In genomic region chr1:24505816-24506215, GRCh38 we compare ENCODE assay signal across 14 cellular contexts. TPM values are rescaled to one million over a fixed set of nuclear protein-coding genes. Genes with fewer than 3 reads are reported as not detected.
DNase-seq lines count a peak whose midpoint lies in the region; ATAC-seq and TF ChIP-seq lines count a peak whose summit lies in the region.
"Had no signal": no experiment of that assay in that cellular context is flagged by ENCODE, and none has a peak within 500 bp of the region (broad histone marks: within the 10 kb centered on the region; RNA-seq: fewer than 3 reads in every experiment).

No MANE protein-coding gene starts in this region.

- peaks cover 36% of the 10 kb centered on the region for H3K36me3 Mint-ChIP-seq in stimulated activated naive CD8-positive, alpha-beta T cell treated with anti-CD3 and anti-CD28 coated beads, Interleukin-15, Interleukin-2, amounts not matched to agents 100 ng/mL and 50 ng/mL, for 24 hours (ENCODE audit: low read depth)
- H3K36me3 Mint-ChIP-seq in activated CD4-positive, alpha-beta memory T cell treated with anti-CD3 and anti-CD28 coated beads, Interleukin-2, amount 10 ng/mL, durations not matched to agents 7 days and 5 days (ENCODE audit: low read depth), result peaks cover 54% of the 10 kb centered on the region
- H3K36me3 Mint-ChIP-seq in type B pancreatic cell, result no peaks in the 10 kb centered on the region

- DNase-seq in stimulated activated naive CD8-positive, alpha-beta T cell treated with anti-CD3 and anti-CD28 coated beads, Interleukin-15, Interleukin-2, amounts not matched to agents 100 U/mL and 50 U/mL, for 24 hours, result no peak
- no peak for DNase-seq in activated CD4-positive, alpha-beta memory T cell treated with anti-CD3 and anti-CD28 coated beads, Interleukin-2, amount 10 ng/mL, durations not matched to agents 7 days and 5 days
- DNase-seq in globus pallidus (ENCODE audit: low spot score) (peak; percentile 59), ureter (ENCODE audit: low spot score) (peak; percentile 3), GF-D8 (lab: John Stamatoyannopoulos, UW) (no peak), type B pancreatic cell (ENCODE audit: extremely low spot score, unreplicated experiment) (no peak)
- DNase-seq: foreskin melanocyte; NCI-H2081 treated with DMSO at 0.1 percent for 48 hours; stimulated activated CD4-positive, alpha-beta T cell treated with anti-CD3 and anti-CD28 coated beads, Interleukin-4, amount 100 ng/mL, for 1 hour had no signal

- CTCF ChIA-PET in activated CD4-positive, alpha-beta memory T cell treated with anti-CD3 and anti-CD28 coated beads, Interleukin-2, amount 10 ng/mL, durations not matched to agents 7 days and 5 days (lab: Charles Lee), result interaction anchor here (1.6 to 6.6 kb wide), 5 partner anchors 19 to 90 kb away, joined by 3 to 89 read pairs (median 9); partner anchors contain the start of genes NIPAL3 and STPG1

- no peak for ATAC-seq in stimulated activated naive CD8-positive, alpha-beta T cell treated with anti-CD3 and anti-CD28 coated beads, Interleukin-15, Interleukin-2, amounts not matched to agents 100 U/mL and 50 U/mL, for 24 hours
- no peak for ATAC-seq in GM19467 (IDR thresholded peaks at IDR 0.05; ENCODE audit: unreplicated experiment)
- ATAC-seq: sciatic nerve had no signal

- POLR2A ChIA-PET in activated CD4-positive, alpha-beta memory T cell treated with anti-CD3 and anti-CD28 coated beads, Interleukin-2, amount 10 ng/mL, durations not matched to agents 7 days and 5 days (lab: Charles Lee), result interaction anchor here (0.7 to 10.4 kb wide), 11 partner anchors 10 to 977 kb away, joined by 3 to 232 read pairs (median 8); partner anchors contain the start of gene NIPAL3

- TF ChIP-seq CTCF in type B pancreatic cell (conservative IDR thresholded peaks at IDR 0.05), result no peak

- H3K4me1 Mint-ChIP-seq in stimulated activated naive CD8-positive, alpha-beta T cell treated with anti-CD3 and anti-CD28 coated beads, Interleukin-15, Interleukin-2, amounts not matched to agents 100 ng/mL and 50 ng/mL, for 24 hours (ENCODE audit: low read depth), result peaks cover 85% of the 10 kb centered on the region
- H3K4me1 Mint-ChIP-seq in activated CD4-positive, alpha-beta memory T cell treated with anti-CD3 and anti-CD28 coated beads, Interleukin-2, amount 10 ng/mL, durations not matched to agents 7 days and 5 days, result peaks cover 73% of the 10 kb centered on the region
- H3K4me1 Mint-ChIP-seq in type B pancreatic cell (ENCODE audit: unreplicated experiment), result peaks cover 12% of the 10 kb centered on the region

- H3K9me3 Mint-ChIP-seq in stimulated activated naive CD8-positive, alpha-beta T cell treated with anti-CD3 and anti-CD28 coated beads, Interleukin-15, Interleukin-2, amounts not matched to agents 100 ng/mL and 50 ng/mL, for 24 hours, result no peaks in the 10 kb centered on the region
- H3K9me3 Mint-ChIP-seq in activated CD4-positive, alpha-beta memory T cell treated with anti-CD3 and anti-CD28 coated beads, Interleukin-2, amount 10 ng/mL, durations not matched to agents 7 days and 5 days, result peaks cover 2% of the 10 kb centered on the region
- H3K9me3 Mint-ChIP-seq in type B pancreatic cell, result no peaks in the 10 kb centered on the region
- H3K9me3 Mint-ChIP-seq: memory B cell had no signal

- H3K27me3 Mint-ChIP-seq in stimulated activated naive CD8-positive, alpha-beta T cell treated with anti-CD3 and anti-CD28 coated beads, Interleukin-15, Interleukin-2, amounts not matched to agents 100 ng/mL and 50 ng/mL, for 24 hours, result no peaks in the 10 kb centered on the region
- no peaks in the 10 kb centered on the region for H3K27me3 Mint-ChIP-seq in activated CD4-positive, alpha-beta memory T cell treated with anti-CD3 and anti-CD28 coated beads, Interleukin-2, amount 10 ng/mL, durations not matched to agents 7 days and 5 days
- H3K27me3 Mint-ChIP-seq in type B pancreatic cell, result peaks cover 49% of the 10 kb centered on the region
- H3K27me3 Mint-ChIP-seq: memory B cell had no signal

- H3K27ac Mint-ChIP-seq in stimulated activated naive CD8-positive, alpha-beta T cell treated with anti-CD3 and anti-CD28 coated beads, Interleukin-15, Interleukin-2, amounts not matched to agents 100 ng/mL and 50 ng/mL, for 24 hours, result peak overlapping the region; percentile 83
- H3K27ac Mint-ChIP-seq in activated CD4-positive, alpha-beta memory T cell treated with anti-CD3 and anti-CD28 coated beads, Interleukin-2, amount 10 ng/mL, durations not matched to agents 7 days and 5 days, result peak overlapping the region; percentile 95
- H3K27ac Mint-ChIP-seq in type B pancreatic cell, result no peak overlapping the region
- H3K27ac Mint-ChIP-seq: memory B cell had no signal

- H3K4me3 Mint-ChIP-seq in stimulated activated naive CD8-positive, alpha-beta T cell treated with anti-CD3 and anti-CD28 coated beads, Interleukin-15, Interleukin-2, amounts not matched to agents 100 ng/mL and 50 ng/mL, for 24 hours, result peak overlapping the region; percentile 63
- H3K4me3 Mint-ChIP-seq in activated CD4-positive, alpha-beta memory T cell treated with anti-CD3 and anti-CD28 coated beads, Interleukin-2, amount 10 ng/mL, durations not matched to agents 7 days and 5 days, result peak overlapping the region; percentile 62
- no peak overlapping the region for H3K4me3 Mint-ChIP-seq in type B pancreatic cell

RNA-seq across cellular contexts. Expression of gene RCAN3, which starts 3.2 kb away (rescaled TPM):
- total RNA-seq in activated CD4-positive, alpha-beta memory T cell treated with anti-CD3 and anti-CD28 coated beads, Interleukin-2, amount 10 ng/mL, durations not matched to agents 7 days and 5 days, result 10 to 100 TPM; 59.3 to 62.6 TPM
- total RNA-seq in ureter (19.0 TPM), type B pancreatic cell (ENCODE audit: low replicate concordance) (20.4 and 40.8 TPM in 2 replicates)

RNA-seq across cellular contexts. Expression of gene NCMAP, which starts 50.1 kb away (rescaled TPM):
- not detected for total RNA-seq in activated CD4-positive, alpha-beta memory T cell treated with anti-CD3 and anti-CD28 coated beads, Interleukin-2, amount 10 ng/mL, durations not matched to agents 7 days and 5 days
- total RNA-seq in ureter (0.73 TPM), type B pancreatic cell (ENCODE audit: low replicate concordance) (2.1 and 2.4 TPM in 2 replicates)
- total RNA-seq: endothelial cell of umbilical vein had no signal

Comparison
In these comparisons a context has a peak if more than half of its experiments do, and no peak if none do; other contexts are left out.
1. DNase-seq: peak in globus pallidus (single experiment) and ureter (single experiment); none in stimulated activated naive CD8-positive, alpha-beta T cell treated with anti-CD3 and anti-CD28 coated beads, Interleukin-15, Interleukin-2, amounts not matched to agents 100 U/mL and 50 U/mL, for 24 hours (single experiment), activated CD4-positive, alpha-beta memory T cell treated with anti-CD3 and anti-CD28 coated beads, Interleukin-2, amount 10 ng/mL, durations not matched to agents 7 days and 5 days (single experiment), GF-D8 (single experiment) and type B pancreatic cell (single experiment).